ENCODE assay signal across 9 cellular contexts in genomic region chr3:150760431-150761200, GRCh38. TPM values are rescaled to one million over a fixed set of nuclear protein-coding genes. Genes with fewer than 3 reads are reported as not detected.
A peak's percentile ranks its signal among the peaks of the same experiment; 100 is the strongest.
DNase-seq lines count a peak whose midpoint lies in the region; ATAC-seq, FAIRE-seq and TF ChIP-seq lines count a peak whose summit lies in the region.
"Had no signal": no experiment of that assay in that cellular context is flagged by ENCODE, and none has a peak within 500 bp of the region (broad histone marks: within the 10 kb centered on the region; RNA-seq: fewer than 3 reads in every experiment).

No MANE protein-coding gene starts in this region.

- H3K27me3 ChIP-seq in body of pancreas (no peaks in the 10 kb centered on the region), muscle layer of duodenum (ENCODE audit: low read depth, low read length) (no peaks in the 10 kb centered on the region)

- H3K4me1 ChIP-seq in body of pancreas (peaks cover 69% of the 10 kb centered on the region), muscle layer of duodenum (ENCODE audit: control insufficient read depth in 1 of 2, insufficient read depth in 2 of 2, low read length in 2 of 2) (peaks cover 25 to 27% of the 10 kb centered on the region in 2 donors)

- WGBS in body of pancreas, 2 donors: 33 to 51% methylated on average over 6 of the region's 6 CpGs

- peaks cover 49% of the 10 kb centered on the region for H3K4me1 Mint-ChIP-seq in Calu3 (ENCODE audit: low read depth, unreplicated experiment)

- no peaks in the 10 kb centered on the region for H3K9me3 Mint-ChIP-seq in Calu3 (ENCODE audit: low read depth, unreplicated experiment)

- H3K27ac ChIP-seq in body of pancreas (peak overlapping the region in 3 of 4 donors; percentile 4 to 98 (median 32)), muscle layer of duodenum (ENCODE audit: low read length) (peak overlapping the region; percentile 90)

- no peak for FAIRE-seq in H54 (lab: Jason Lieb, UNC)

- TF ChIP-seq POLR2A in body of pancreas (IDR thresholded peaks at IDR 0.05) (no peak), H54 (IDR thresholded peaks at IDR 0.05; ENCODE audit: low read depth, low read length) (no peak)

- intact Hi-C loops in Calu3 (cut with micrococcal nuclease; ENCODE audit: unreplicated experiment) (loop anchor here (1.0 to 5.0 kb wide), 3 partner anchors 8 to 213 kb away; partner anchors contain the start of genes EIF2A, SELENOT and SERP1), body of pancreas (cut with DNase I) (no loop called here)

- BruUV-seq in Calu3 (replicated peaks; lab: Mats Ljungman, UMichigan): no TSS peak

- no peak for TF ChIP-seq CTCF in Calu3 (IDR thresholded peaks at IDR 0.05; ENCODE audit: unreplicated experiment)
- no peak for TF ChIP-seq CTCF in LNCaP clone FGC (IDR thresholded peaks at IDR 0.05; ENCODE audit: control insufficient read depth, extremely low read depth, insufficient read depth)
- TF ChIP-seq CTCF in body of pancreas (IDR thresholded peaks at IDR 0.05): no peak

- H3K9me3 ChIP-seq in body of pancreas (no peaks in the 10 kb centered on the region), muscle layer of duodenum (ENCODE audit: control insufficient read depth in 1 of 2, low read length in 2 of 2) (no peaks in the 10 kb centered on the region)

- H3K4me3 ChIP-seq in LNCaP clone FGC (ENCODE audit: low read depth, low read length): peak overlapping the region; percentile 59
- peak overlapping the region in 1 of 2 donors; percentile 59 for H3K4me3 ChIP-seq in body of pancreas
- H3K4me3 ChIP-seq in muscle layer of duodenum (ENCODE audit: low read depth in 1 of 2, low read length in 2 of 2): peak overlapping the region; percentile 87 to 88

- H3K36me3 ChIP-seq in body of pancreas (replicated peaks in 1 of 2; ENCODE audit: insufficient read depth in 1 of 2, low read depth in 2 of 2) (no peaks in the 10 kb centered on the region), muscle layer of duodenum (ENCODE audit: control insufficient read depth in 1 of 2, insufficient read depth in 2 of 2, low read length in 2 of 2) (no peaks in the 10 kb centered on the region)

- no peak for DNase-seq in Calu3
- no peak for DNase-seq in LNCaP clone FGC (ENCODE audit: low read depth)
- no peak for DNase-seq in body of pancreas
- DNase-seq in H54 (ENCODE audit: insufficient read length, low spot score): no peak
- DNase-seq in HK-2 (ENCODE audit: unreplicated experiment): no peak
- DNase-seq in ecto neural progenitor cell (ENCODE audit: low spot score): no peak

- H3K27ac Mint-ChIP-seq in Calu3 (ENCODE audit: unreplicated experiment): peak overlapping the region; percentile 96

- no peaks in the 10 kb centered on the region for H3K27me3 Mint-ChIP-seq in Calu3 (ENCODE audit: unreplicated experiment)

- H3K36me3 Mint-ChIP-seq in Calu3 (ENCODE audit: insufficient read depth, unreplicated experiment): peaks cover 53% of the 10 kb centered on the region

- ATAC-seq in GM21447 (IDR thresholded peaks at IDR 0.05; ENCODE audit: unreplicated experiment) (peak; percentile 39), body of pancreas (no peak)

- CTCF ChIA-PET in Calu3 (lab: Charles Lee): interaction anchor here (0.6 to 2.9 kb wide), 3 partner anchors 8 to 61 kb away, joined by 3 to 11 read pairs (median 4); no protein-coding TSS in a partner anchor

- H3K4me3 Mint-ChIP-seq in Calu3 (ENCODE audit: low read depth, unreplicated experiment): peak overlapping the region; percentile 88

RNA-seq across cellular contexts. Expression of gene SIAH2, which starts 2.4 kb away (rescaled TPM):
- total RNA-seq in Calu3 (2022) (30.6 and 33.6 TPM in 2 replicates), body of pancreas (10 to 100 TPM; 17.1 to 30.3 TPM)

RNA-seq across cellular contexts. Expression of gene ERICH6, which starts 56.9 kb away (rescaled TPM):
- total RNA-seq in Calu3 (2022) (0.29 TPM in 1 of 2 replicates, not detected in the other), body of pancreas (under 1 TPM in 1 of 2 donors, not detected in 1; 0.26 TPM)
- total RNA-seq: NCI-H460 had no signal
